23 cellular contexts compared by ENCODE assay signal in genomic region chr4:88731359-88731758, GRCh38.
"Had no signal": no experiment of that assay in that cellular context is flagged by ENCODE, and none has a peak within 500 bp of the region (broad histone marks: within the 10 kb centered on the region; RNA-seq: fewer than 3 reads in every experiment).

No MANE protein-coding gene starts in this region.

- H3K27me3 ChIP-seq: colonic mucosa, heart left ventricle, pancreas, stomach, transverse colon had no signal

- ATAC-seq: heart left ventricle; lower lobe of right lung; natural killer cell treated with Interleukin-12 subunit alpha and Interleukin-12 subunit beta and Interleukin-15 and Interleukin-18, amount 100 ng/mL, for 72 hours; pancreas; right cardiac atrium had no signal

- H3K4me1 Mint-ChIP-seq: endodermal cell had no signal

- H3K27me3 Mint-ChIP-seq: memory B cell; natural killer cell treated with Interleukin-12 subunit alpha and Interleukin-12 subunit beta and Interleukin-15 and Interleukin-18, amount 100 ng/mL, for 72 hours; progenitor cell of endocrine pancreas had no signal

- H3K27ac Mint-ChIP-seq: endodermal cell; memory B cell; mesothelial cell of epicardium; natural killer cell treated with Interleukin-12 subunit alpha and Interleukin-12 subunit beta and Interleukin-15 and Interleukin-18, amount 100 ng/mL, for 72 hours; progenitor cell of endocrine pancreas had no signal

- H3K27ac ChIP-seq: colonic mucosa, heart left ventricle, left ventricle myocardium inferior, lower lobe of right lung, pancreas, stomach, thoracic aorta, transverse colon had no signal

- H3K4me3 Mint-ChIP-seq: endodermal cell; memory B cell; mesothelial cell of epicardium; natural killer cell treated with Interleukin-12 subunit alpha and Interleukin-12 subunit beta and Interleukin-15 and Interleukin-18, amount 100 ng/mL, for 72 hours had no signal

- H3K4me1 ChIP-seq: colonic mucosa, transverse colon had no signal

- H3K9me3 ChIP-seq: colonic mucosa, heart left ventricle, left ventricle myocardium inferior, lower lobe of right lung, pancreas, stomach, thoracic aorta, transverse colon had no signal

- DNase-seq: colonic mucosa; dermis blood vessel endothelial cell; endodermal cell; erythroblast; heart left ventricle; hypothalamus; islet precursor cell; left ventricle myocardium inferior; lower lobe of right lung; occipital lobe; pancreas; right cardiac atrium; small intestine; stimulated activated CD4-positive, alpha-beta T cell treated with anti-CD3 and anti-CD28 coated beads, Interleukin-12 subunit alpha, Interleukin-12 subunit beta, amount 100 ng/mL, for 4 hours; stimulated activated naive CD4-positive, alpha-beta T cell; stomach; substantia nigra; transverse colon had no signal

- H3K9me3 Mint-ChIP-seq: endodermal cell; memory B cell; mesothelial cell of epicardium; natural killer cell treated with Interleukin-12 subunit alpha and Interleukin-12 subunit beta and Interleukin-15 and Interleukin-18, amount 100 ng/mL, for 72 hours had no signal

- H3K4me3 ChIP-seq: colonic mucosa, heart left ventricle, left ventricle myocardium inferior, lower lobe of right lung, pancreas, stomach, thoracic aorta, transverse colon had no signal

- H3K36me3 Mint-ChIP-seq: natural killer cell treated with Interleukin-12 subunit alpha and Interleukin-12 subunit beta and Interleukin-15 and Interleukin-18, amount 100 ng/mL, for 72 hours had no signal
